21 cellular contexts compared by ENCODE assay signal in the genomic region with DNA sequence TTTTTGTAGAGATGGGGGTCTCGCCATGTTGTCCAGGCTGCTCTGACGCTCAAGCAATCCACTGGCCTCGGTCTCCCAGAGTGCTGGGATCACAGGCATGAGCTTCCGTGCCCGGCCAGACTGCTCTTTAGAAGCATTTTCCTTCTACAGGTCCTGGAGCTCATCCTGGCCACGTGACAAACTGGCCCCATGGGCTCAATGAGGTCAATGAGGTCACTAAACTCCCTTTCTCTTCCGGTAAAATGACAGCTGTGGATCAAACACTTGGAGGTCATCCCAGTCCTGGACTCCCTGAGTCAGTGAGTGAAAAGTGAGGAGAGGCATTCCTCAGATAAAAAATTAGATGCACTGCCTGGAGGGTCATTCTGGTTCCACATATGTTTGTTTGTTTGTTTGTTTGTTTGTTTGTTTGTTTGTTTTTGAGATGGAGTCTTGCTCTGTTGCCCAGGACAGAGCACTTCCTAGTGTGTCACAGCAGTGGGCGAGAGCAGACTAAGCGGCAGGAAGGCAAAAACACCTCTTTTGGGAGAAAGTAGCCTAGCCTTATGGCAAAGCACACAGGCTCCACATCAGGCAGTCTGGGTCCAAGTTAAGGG.
DNase-seq lines count a peak whose midpoint lies in the region; ATAC-seq and TF ChIP-seq lines count a peak whose summit lies in the region.
"Had no signal": no experiment of that assay in that cellular context is flagged by ENCODE, and none has a peak within 500 bp of the region (broad histone marks: within the 10 kb centered on the region; RNA-seq: fewer than 3 reads in every experiment).

No MANE protein-coding gene starts in this region.

- WGBS in adrenal gland, 4 donors, result 35 to 65% (median 52%) methylated on average over 9 of the region's 9 CpGs
- WGBS in suprapubic skin, result 74% methylated on average over 9 of the region's 9 CpGs

- H3K4me3 Mint-ChIP-seq in mesothelial cell of epicardium, result no peak overlapping the region
- H3K4me3 Mint-ChIP-seq: activated T-helper 1 cell treated with anti-CD3 and anti-CD28 coated beads, Interleukin-12 subunit alpha, Interleukin-12 subunit beta, Interleukin-2, Interleukin-4 antibody, amounts not matched to agents 30 ng/mL and 10 ng/mL and 1 ng/mL, durations not matched to agents 14 hours and 24 hours and 36 hours; CD14-positive monocyte; T-helper 2 cell treated with Interferon-gamma antibody and Interleukin-4, amounts not matched to agents 5 μg/mL and 100 μg/mL, for 36 hours had no signal

- no peaks in the 10 kb centered on the region for H3K9me3 Mint-ChIP-seq in mesothelial cell of epicardium
- H3K9me3 Mint-ChIP-seq: activated T-helper 1 cell treated with anti-CD3 and anti-CD28 coated beads, Interleukin-12 subunit alpha, Interleukin-12 subunit beta, Interleukin-2, Interleukin-4 antibody, amounts not matched to agents 30 ng/mL and 10 ng/mL and 1 ng/mL, durations not matched to agents 14 hours and 24 hours and 36 hours; CD14-positive monocyte; T-helper 2 cell treated with Interferon-gamma antibody and Interleukin-4, amounts not matched to agents 5 μg/mL and 100 μg/mL, for 36 hours had no signal

- intact Hi-C loops in adrenal gland (cut with DNase I), result loop anchor here in 1 of 2 donors (10.0 kb wide), 1 partner anchor 128 kb away; no protein-coding TSS in a partner anchor
- intact Hi-C loops in sciatic nerve (cut with DNase I), result no loop called here

- no peaks in the 10 kb centered on the region for H3K27me3 ChIP-seq in adrenal gland
- H3K27me3 ChIP-seq in suprapubic skin, result no peaks in the 10 kb centered on the region
- H3K27me3 ChIP-seq in H7 (ENCODE audit: control insufficient read depth, insufficient read depth, low read length), result no peaks in the 10 kb centered on the region
- H3K27me3 ChIP-seq: breast epithelium, SJCRH30 had no signal

- no peak for TF ChIP-seq POLR2A in adrenal gland (IDR thresholded peaks at IDR 0.05)
- no peak for TF ChIP-seq POLR2A in suprapubic skin (IDR thresholded peaks at IDR 0.05)

- no peak overlapping the region for H3K4me3 ChIP-seq in adrenal gland
- no peak overlapping the region for H3K4me3 ChIP-seq in suprapubic skin
- H3K4me3 ChIP-seq in H7 (ENCODE audit: insufficient read depth, low read depth, low read length), result no peak overlapping the region
- H3K4me3 ChIP-seq: breast epithelium, SJCRH30 had no signal

- peaks cover 11% of the 10 kb centered on the region for H3K36me3 Mint-ChIP-seq in mesothelial cell of epicardium

- peaks cover 43% of the 10 kb centered on the region for H3K4me1 Mint-ChIP-seq in mesothelial cell of epicardium
- H3K4me1 Mint-ChIP-seq: CD14-positive monocyte had no signal

- no peaks in the 10 kb centered on the region for H3K27me3 Mint-ChIP-seq in mesothelial cell of epicardium (ENCODE audit: low read depth)

- no peak for TF ChIP-seq EP300 in suprapubic skin (IDR thresholded peaks at IDR 0.05)

- H3K36me3 ChIP-seq in adrenal gland (replicated peaks in 1 of 2) (no peaks in the 10 kb centered on the region), suprapubic skin (no peaks in the 10 kb centered on the region), H7 (replicated peaks; ENCODE audit: control insufficient read depth, insufficient read depth, low read length) (no peaks in the 10 kb centered on the region)
- H3K36me3 ChIP-seq: breast epithelium, SJCRH30 had no signal

- no peaks in the 10 kb centered on the region for H3K9me3 ChIP-seq in adrenal gland (replicated peaks in 1 of 3)
- no peaks in the 10 kb centered on the region for H3K9me3 ChIP-seq in suprapubic skin
- H3K9me3 ChIP-seq: breast epithelium, SJCRH30 had no signal

- H3K4me1 ChIP-seq in adrenal gland (replicated peaks in 1 of 2), result peaks cover 19 to 62% of the 10 kb centered on the region in 2 donors
- H3K4me1 ChIP-seq in suprapubic skin, result no peaks in the 10 kb centered on the region
- H3K4me1 ChIP-seq: breast epithelium had no signal

- H3K27ac ChIP-seq in adrenal gland (peak overlapping the region; percentile 17 to 98 (median 61)), suprapubic skin (no peak overlapping the region)
- H3K27ac ChIP-seq: breast epithelium, epithelial cell of prostate, SJCRH30 had no signal

- TF ChIP-seq CTCF in adrenal gland (IDR thresholded peaks at IDR 0.05) (no peak), mesothelial cell of epicardium (IDR thresholded peaks at IDR 0.05; ENCODE audit: unreplicated experiment) (no peak), suprapubic skin (IDR thresholded peaks at IDR 0.05) (no peak)

- H3K27ac Mint-ChIP-seq in mesothelial cell of epicardium, result peak overlapping the region; percentile 47
- H3K27ac Mint-ChIP-seq: activated T-helper 1 cell treated with anti-CD3 and anti-CD28 coated beads, Interleukin-12 subunit alpha, Interleukin-12 subunit beta, Interleukin-2, Interleukin-4 antibody, amounts not matched to agents 30 ng/mL and 10 ng/mL and 1 ng/mL, durations not matched to agents 14 hours and 24 hours and 36 hours; T-helper 2 cell treated with Interferon-gamma antibody and Interleukin-4, amounts not matched to agents 5 μg/mL and 100 μg/mL, for 36 hours had no signal

- DNase-seq in HCEC 1CT (peak; percentile 20), adrenal gland (peak in 6 of 7 donors; percentile 77 to 88 (median 81)), mesothelial cell of epicardium (ENCODE audit: low spot score in 2 of 2, unreplicated experiment in 2 of 2) (no peak), sciatic nerve (ENCODE audit: low spot score) (peak; percentile 52), suprapubic skin (ENCODE audit: low spot score in 2 of 2) (no peak), NCI-H146 (lab: John Stamatoyannopoulos, UW) (no peak), H7 (no peak)
- DNase-seq in activated effector memory CD4-positive, alpha-beta T cell treated with Interleukin-2 at 50 U/mL for 16 hours, result no peak
- DNase-seq: ACHN; dermis blood vessel endothelial cell; NCI-H2081; NCI-H510A; stimulated activated CD4-positive, alpha-beta T cell treated with anti-CD3 and anti-CD28 coated beads, Interleukin-15, amount 100 ng/mL, for 24 hours; stimulated activated naive CD8-positive, alpha-beta T cell treated with anti-CD3 and anti-CD28 coated beads, Interleukin-15, Interleukin-2, amounts not matched to agents 100 U/mL and 50 U/mL, for 24 hours had no signal

- ATAC-seq in sciatic nerve, result no peak
- ATAC-seq: activated CD4-positive, CD25-positive, alpha-beta regulatory T cell treated with anti-CD3 and anti-CD28 coated beads, Interleukin-2, amount 50 U/mL, for 24 hours; stimulated activated naive CD8-positive, alpha-beta T cell treated with anti-CD3 and anti-CD28 coated beads, Interleukin-15, Interleukin-2, amounts not matched to agents 100 U/mL and 50 U/mL, for 24 hours had no signal

Comparison
In these comparisons a context has a peak if more than half of its experiments do, and no peak if none do; other contexts are left out.
1. DNase-seq: peak in HCEC 1CT (single experiment), adrenal gland (6 of 7) and sciatic nerve (single experiment); none in mesothelial cell of epicardium (0 of 2), suprapubic skin (0 of 2), activated effector memory CD4-positive, alpha-beta T cell treated with Interleukin-2 at 50 U/mL for 16 hours (single experiment), NCI-H146 (single experiment) and H7 (single experiment).